ENCODE assay signal across 8 cellular contexts in genomic region chr9:121300283-121301119, GRCh38. TPM values are rescaled to one million over a fixed set of nuclear protein-coding genes. Genes with fewer than 3 reads are reported as not detected.
DNase-seq lines count a peak whose midpoint lies in the region; ATAC-seq and TF ChIP-seq lines count a peak whose summit lies in the region.

No MANE protein-coding gene starts in this region.

- ATAC-seq in GM18511 (IDR thresholded peaks at IDR 0.05; ENCODE audit: unreplicated experiment), result no peak

- no peak overlapping the region for H3K27ac Mint-ChIP-seq in activated naive CD8-positive, alpha-beta T cell treated with anti-CD3 and anti-CD28 coated beads for 36 hours

- no peaks in the 10 kb centered on the region for H3K36me3 Mint-ChIP-seq in activated naive CD8-positive, alpha-beta T cell treated with anti-CD3 and anti-CD28 coated beads for 36 hours

- H3K27me3 Mint-ChIP-seq in activated naive CD8-positive, alpha-beta T cell treated with anti-CD3 and anti-CD28 coated beads for 36 hours, result peaks cover 15% of the 10 kb centered on the region

- peak overlapping the region; percentile 74 for H3K4me3 Mint-ChIP-seq in activated naive CD8-positive, alpha-beta T cell treated with anti-CD3 and anti-CD28 coated beads for 36 hours

- H3K27ac ChIP-seq in iPS-20b (ENCODE audit: low read length) (no peak overlapping the region), spleen (peak overlapping the region in 5 of 8 donors; percentile 70 to 76 (median 73))

- no peak for DNase-seq in HFF-Myc (ENCODE audit: extremely low read depth, low read depth)
- DNase-seq in activated naive CD8-positive, alpha-beta T cell treated with anti-CD3 and anti-CD28 coated beads for 36 hours, result no peak
- DNase-seq in spleen, result peak; percentile 31
- DNase-seq in COLO668 (lab: John Stamatoyannopoulos, UW; ENCODE audit: unreplicated experiment), result no peak
- no peak for DNase-seq in NCI-H446 (lab: John Stamatoyannopoulos, UW)
- DNase-seq in stimulated activated naive CD4-positive, alpha-beta T cell treated with Interleukin-2 at 50 U/mL for 16 hours (lab: John Stamatoyannopoulos, UW), result no peak

- peaks cover 12% of the 10 kb centered on the region; the same call in 1 of the 2 replicates for H3K4me1 ChIP-seq in iPS-20b (ENCODE audit: insufficient read depth, low read length)
- peaks cover 17 to 61% (median 45%) of the 10 kb centered on the region in 6 donors for H3K4me1 ChIP-seq in spleen

- H3K36me3 ChIP-seq in iPS-20b (ENCODE audit: insufficient read depth, low read depth, low read length) (peaks cover 3% of the 10 kb centered on the region; the same call in 1 of the 2 replicates), spleen (peaks cover 0 to 48% (median 25%) of the 10 kb centered on the region in 6 donors)

- H3K9ac ChIP-seq in iPS-20b (ENCODE audit: low read depth, low read length), result peak overlapping the region; percentile 34; the same call in 1 of the 2 replicates

- H3K4me3 ChIP-seq in HFF-Myc (replicated peaks; ENCODE audit: low read depth, low read length) (peak overlapping the region; percentile 37), iPS-20b (ENCODE audit: low read length) (peak overlapping the region; percentile 66), spleen (peak overlapping the region; percentile 32 to 80 (median 58))

- H3K27me3 ChIP-seq in iPS-20b (ENCODE audit: insufficient read depth, low read length) (peaks cover 33% of the 10 kb centered on the region), spleen (replicated peaks in 1 of 7) (peaks cover 0 to 10% (median 0%) of the 10 kb centered on the region in 7 donors)

- no peak for TF ChIP-seq CTCF in HFF-Myc (IDR thresholded peaks at IDR 0.05; ENCODE audit: low read depth, low read length, missing control alignments)
- TF ChIP-seq CTCF in spleen (IDR thresholded peaks at IDR 0.05 in 8 of 11, conservative IDR thresholded peaks at IDR 0.05 in 3 of 11), result no peak

- intact Hi-C loops in spleen (cut with DNase I; ENCODE audit: low total_unique reads), result no loop called here

- no peak for TF ChIP-seq POLR2A in spleen (IDR thresholded peaks at IDR 0.05)

- peaks cover 11% of the 10 kb centered on the region for H3K4me1 Mint-ChIP-seq in activated naive CD8-positive, alpha-beta T cell treated with anti-CD3 and anti-CD28 coated beads for 36 hours

- H3K9me3 ChIP-seq in iPS-20b (ENCODE audit: insufficient read depth, low read depth, low read length) (no peaks in the 10 kb centered on the region), spleen (no peaks in the 10 kb centered on the region)

- H3K9me3 Mint-ChIP-seq in activated naive CD8-positive, alpha-beta T cell treated with anti-CD3 and anti-CD28 coated beads for 36 hours, result no peaks in the 10 kb centered on the region

- 62 to 74% (median 68%) methylated on average over 13 of the region's 13 CpGs for WGBS in spleen, 5 donors

RNA-seq across cellular contexts. Expression of gene GSN, which starts 32.5 kb away (rescaled TPM):
- total RNA-seq in activated naive CD8-positive, alpha-beta T cell treated with anti-CD3 and anti-CD28 coated beads for 36 hours, result 1 to 10 TPM; 1.7 to 1.8 TPM
- total RNA-seq in spleen, result 100 to 1,000 TPM; 165 to 432 (median 263) TPM
- 100 to 1,000 TPM; 115 to 252 (median 122) TPM for polyA plus RNA-seq in spleen

Comparison
In these comparisons a context has a peak if more than half of its experiments do, and no peak if none do; other contexts are left out.
1. RNA of gene GSN, which starts 32.5 kb away (total RNA-seq): 165 to 432 TPM in spleen; 1.7 to 1.8 TPM in activated naive CD8-positive, alpha-beta T cell treated with anti-CD3 and anti-CD28 coated beads for 36 hours; every median in the first group is over 10 times any median in the second.
2. Peak in every context shown above with its lines, with median percentiles within 50 percentile points of each other: H3K4me3 ChIP-seq.